ENCODE assay signal across 8 cellular contexts in genomic region chr17:8326591-8327583, GRCh38. TPM values are rescaled to one million over a fixed set of nuclear protein-coding genes. Genes with fewer than 3 reads are reported as not detected.
DNase-seq lines count a peak whose midpoint lies in the region; ATAC-seq lines count a peak whose summit lies in the region.

No MANE protein-coding gene starts in this region.

- H3K36me3 Mint-ChIP-seq in activated naive CD4-positive, alpha-beta T cell treated with anti-CD3 and anti-CD28 coated beads for 36 hours (ENCODE audit: low read depth): no peaks in the 10 kb centered on the region

- H3K27ac Mint-ChIP-seq in activated naive CD4-positive, alpha-beta T cell treated with anti-CD3 and anti-CD28 coated beads for 36 hours: no peak overlapping the region

- CTCF ChIA-PET in activated naive CD4-positive, alpha-beta T cell treated with anti-CD3 and anti-CD28 coated beads for 36 hours (lab: Charles Lee): interaction anchor here (0.6 to 2.1 kb wide), 5 partner anchors 12 to 61 kb away, joined by 3 to 10 read pairs (median 4); partner anchors contain the start of gene RANGRF

- H3K4me1 Mint-ChIP-seq in activated naive CD4-positive, alpha-beta T cell treated with anti-CD3 and anti-CD28 coated beads for 36 hours (ENCODE audit: low read depth): peaks cover 18% of the 10 kb centered on the region

- H3K4me3 Mint-ChIP-seq in activated naive CD4-positive, alpha-beta T cell treated with anti-CD3 and anti-CD28 coated beads for 36 hours: peak overlapping the region; percentile 65

- H3K27me3 Mint-ChIP-seq in activated naive CD4-positive, alpha-beta T cell treated with anti-CD3 and anti-CD28 coated beads for 36 hours (ENCODE audit: low read depth): peaks cover 34% of the 10 kb centered on the region

- peak; percentile 79 for ATAC-seq in left ventricle myocardium superior
- no peak for ATAC-seq in HG02885 (IDR thresholded peaks at IDR 0.05; ENCODE audit: poor library complexity, unreplicated experiment)

- DNase-seq in AG20443 (ENCODE audit: low spot score) (peak; percentile 75), Kasumi-1 (lab: John Stamatoyannopoulos, UW) (peak; percentile 2 to 31), left ventricle myocardium superior (peak; percentile 64), renal cortical epithelial cell (ENCODE audit: low read depth) (peak; percentile 7), NCI-H774 (lab: John Stamatoyannopoulos, UW) (no peak), cerebellar cortex (ENCODE audit: low spot score) (no peak)
- DNase-seq in activated naive CD4-positive, alpha-beta T cell treated with anti-CD3 and anti-CD28 coated beads for 36 hours: peak; percentile 50

- intact Hi-C loops in activated naive CD4-positive, alpha-beta T cell treated with anti-CD3 and anti-CD28 coated beads for 36 hours (cut with micrococcal nuclease): no loop called here
- intact Hi-C loops in left ventricle myocardium superior (cut with micrococcal nuclease): no loop called here

- no peaks in the 10 kb centered on the region for H3K9me3 Mint-ChIP-seq in activated naive CD4-positive, alpha-beta T cell treated with anti-CD3 and anti-CD28 coated beads for 36 hours

RNA-seq across cellular contexts. Expression of gene ODF4, which starts 12.8 kb away (rescaled TPM):
- total RNA-seq in activated naive CD4-positive, alpha-beta T cell treated with anti-CD3 and anti-CD28 coated beads for 36 hours: not detected
- total RNA-seq in left ventricle myocardium superior (not detected), renal cortical epithelial cell (not detected in 2 replicates)

RNA-seq across cellular contexts. Expression of gene ARHGEF15, which starts 16.8 kb away (rescaled TPM):
- total RNA-seq in activated naive CD4-positive, alpha-beta T cell treated with anti-CD3 and anti-CD28 coated beads for 36 hours: not detected
- 17.8 TPM for total RNA-seq in left ventricle myocardium superior
- 0.05 TPM in 1 of 2 replicates, not detected in the other for total RNA-seq in renal cortical epithelial cell

RNA-seq across cellular contexts. Expression of gene SLC25A35, which starts 31.7 kb away (rescaled TPM):
- total RNA-seq in activated naive CD4-positive, alpha-beta T cell treated with anti-CD3 and anti-CD28 coated beads for 36 hours: 1 to 10 TPM; 2.3 to 3.2 TPM
- 2.2 TPM for total RNA-seq in left ventricle myocardium superior
- total RNA-seq in renal cortical epithelial cell: 0.35 and 1.3 TPM in 2 replicates

RNA-seq across cellular contexts. Expression of gene RANGRF, which starts 38.4 kb away (rescaled TPM):
- total RNA-seq in activated naive CD4-positive, alpha-beta T cell treated with anti-CD3 and anti-CD28 coated beads for 36 hours: 10 to 100 TPM; 36.9 to 39.1 TPM
- 24.9 TPM for total RNA-seq in left ventricle myocardium superior
- total RNA-seq in renal cortical epithelial cell: 5.4 and 6.6 TPM in 2 replicates

Comparison
In these comparisons a context has a peak if more than half of its experiments do, and no peak if none do; other contexts are left out.
1. DNase-seq: peak in AG20443 (single experiment), Kasumi-1 (2 of 2), activated naive CD4-positive, alpha-beta T cell treated with anti-CD3 and anti-CD28 coated beads for 36 hours (single experiment), left ventricle myocardium superior (single experiment) and renal cortical epithelial cell (single experiment); none in NCI-H774 (single experiment) and cerebellar cortex (single experiment).
2. RNA of gene ARHGEF15, which starts 16.8 kb away (total RNA-seq): 17.8 TPM in left ventricle myocardium superior (single experiment); not detected in activated naive CD4-positive, alpha-beta T cell treated with anti-CD3 and anti-CD28 coated beads for 36 hours and 0.05 TPM in renal cortical epithelial cell; every median in the first group is over 10 times any median in the second.